Comparison of ENCODE assay signal across 8 cellular contexts in genomic region chr14:68683326-68683725, GRCh38.
DNase-seq lines count a peak whose midpoint lies in the region; ATAC-seq and TF ChIP-seq lines count a peak whose summit lies in the region.

No MANE protein-coding gene starts in this region.

- ATAC-seq in SK-N-SH treated with all-trans-retinoic acid at 6 μM for 48 hours (peak; percentile 16), sciatic nerve (peak; percentile 8), HG02938 (IDR thresholded peaks at IDR 0.05; ENCODE audit: unreplicated experiment) (no peak), GM19463 (IDR thresholded peaks at IDR 0.05; ENCODE audit: unreplicated experiment) (no peak)

- peak; percentile 87 for DNase-seq in ELR (ENCODE audit: low read depth)
- peak; percentile 67 for DNase-seq in fibroblast of mammary gland (ENCODE audit: low read depth)
- no peak for DNase-seq in sciatic nerve (ENCODE audit: low spot score)
- no peak for DNase-seq in activated gamma-delta T cell (lab: John Stamatoyannopoulos, UW)
- no peak for DNase-seq in occipital lobe (lab: John Stamatoyannopoulos, UW)

- no peak overlapping the region for H3K4me3 ChIP-seq in fibroblast of mammary gland (ENCODE audit: control insufficient read depth, low read depth, low read length)

- intact Hi-C loops in sciatic nerve (cut with DNase I): no loop called here

- TF ChIP-seq CTCF in fibroblast of mammary gland (conservative IDR thresholded peaks at IDR 0.05; ENCODE audit: control insufficient read depth, insufficient read depth, low read depth, low read length): no peak

TF ChIP-seq in SK-N-SH treated with all-trans-retinoic acid at 6 μM for 48 hours, 23 proteins besides CTCF, POLR2A, EP300 and RAD21:
- TF ChIP-seq, protein P1, sequence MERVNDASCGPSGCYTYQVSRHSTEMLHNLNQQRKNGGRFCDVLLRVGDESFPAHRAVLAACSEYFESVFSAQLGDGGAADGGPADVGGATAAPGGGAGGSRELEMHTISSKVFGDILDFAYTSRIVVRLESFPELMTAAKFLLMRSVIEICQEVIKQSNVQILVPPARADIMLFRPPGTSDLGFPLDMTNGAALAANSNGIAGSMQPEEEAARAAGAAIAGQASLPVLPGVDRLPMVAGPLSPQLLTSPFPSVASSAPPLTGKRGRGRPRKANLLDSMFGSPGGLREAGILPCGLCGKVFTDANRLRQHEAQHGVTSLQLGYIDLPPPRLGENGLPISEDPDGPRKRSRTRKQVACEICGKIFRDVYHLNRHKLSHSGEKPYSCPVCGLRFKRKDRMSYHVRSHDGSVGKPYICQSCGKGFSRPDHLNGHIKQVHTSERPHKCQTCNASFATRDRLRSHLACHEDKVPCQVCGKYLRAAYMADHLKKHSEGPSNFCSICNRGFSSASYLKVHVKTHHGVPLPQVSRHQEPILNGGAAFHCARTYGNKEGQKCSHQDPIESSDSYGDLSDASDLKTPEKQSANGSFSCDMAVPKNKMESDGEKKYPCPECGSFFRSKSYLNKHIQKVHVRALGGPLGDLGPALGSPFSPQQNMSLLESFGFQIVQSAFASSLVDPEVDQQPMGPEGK (CRISPR knock-in tag; IDR thresholded peaks at IDR 0.05; ENCODE audit: borderline replicate concordance): no peak
- TF ChIP-seq OSR1 (CRISPR knock-in tag; IDR thresholded peaks at IDR 0.05) (no peak), BACH2 (CRISPR knock-in tag; IDR thresholded peaks at IDR 0.05; ENCODE audit: borderline replicate concordance) (no peak), CSDC2 (CRISPR knock-in tag; IDR thresholded peaks at IDR 0.05) (no peak), ZNF70 (CRISPR knock-in tag; IDR thresholded peaks at IDR 0.05) (no peak), TOX (CRISPR knock-in tag; IDR thresholded peaks at IDR 0.05; ENCODE audit: borderline replicate concordance) (no peak), ZC3H10 (CRISPR knock-in tag; IDR thresholded peaks at IDR 0.05) (no peak), POU6F1 (CRISPR knock-in tag; IDR thresholded peaks at IDR 0.05; ENCODE audit: borderline replicate concordance, low read depth) (no peak), ARNTL (CRISPR knock-in tag; IDR thresholded peaks at IDR 0.05; ENCODE audit: borderline replicate concordance, low read depth) (no peak), CREB5 (CRISPR knock-in tag; IDR thresholded peaks at IDR 0.05; ENCODE audit: low read depth) (no peak), SNAI2 (CRISPR knock-in tag; IDR thresholded peaks at IDR 0.05) (no peak), ISL1 (CRISPR knock-in tag; IDR thresholded peaks at IDR 0.05) (no peak), ZFP3 (CRISPR knock-in tag; IDR thresholded peaks at IDR 0.05) (no peak), TCF4 (CRISPR knock-in tag; IDR thresholded peaks at IDR 0.05; ENCODE audit: borderline replicate concordance) (no peak), ZNF565 (CRISPR knock-in tag; conservative IDR thresholded peaks at IDR 0.05; ENCODE audit: low read depth) (no peak), ZFP30 (CRISPR knock-in tag; IDR thresholded peaks at IDR 0.05) (no peak)
- TF ChIP-seq, protein P2, sequence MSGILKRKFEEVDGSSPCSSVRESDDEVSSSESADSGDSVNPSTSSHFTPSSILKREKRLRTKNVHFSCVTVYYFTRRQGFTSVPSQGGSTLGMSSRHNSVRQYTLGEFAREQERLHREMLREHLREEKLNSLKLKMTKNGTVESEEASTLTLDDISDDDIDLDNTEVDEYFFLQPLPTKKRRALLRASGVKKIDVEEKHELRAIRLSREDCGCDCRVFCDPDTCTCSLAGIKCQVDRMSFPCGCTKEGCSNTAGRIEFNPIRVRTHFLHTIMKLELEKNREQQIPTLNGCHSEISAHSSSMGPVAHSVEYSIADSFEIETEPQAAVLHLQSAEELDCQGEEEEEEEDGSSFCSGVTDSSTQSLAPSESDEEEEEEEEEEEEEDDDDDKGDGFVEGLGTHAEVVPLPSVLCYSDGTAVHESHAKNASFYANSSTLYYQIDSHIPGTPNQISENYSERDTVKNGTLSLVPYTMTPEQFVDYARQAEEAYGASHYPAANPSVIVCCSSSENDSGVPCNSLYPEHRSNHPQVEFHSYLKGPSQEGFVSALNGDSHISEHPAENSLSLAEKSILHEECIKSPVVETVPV (CRISPR knock-in tag; IDR thresholded peaks at IDR 0.05): no peak

Comparison
In these comparisons a context has a peak if more than half of its experiments do, and no peak if none do; other contexts are left out.
1. DNase-seq: peak in ELR (single experiment) and fibroblast of mammary gland (single experiment); none in sciatic nerve (single experiment), activated gamma-delta T cell (single experiment) and occipital lobe (single experiment).
2. ATAC-seq: peak in SK-N-SH treated with all-trans-retinoic acid at 6 μM for 48 hours (single experiment) and sciatic nerve (single experiment); none in HG02938 (single experiment) and GM19463 (single experiment).